26 cellular contexts compared by ENCODE assay signal in genomic region chr7:128063025-128063560, GRCh38.
"Had no signal": no experiment of that assay in that cellular context is flagged by ENCODE, and none has a peak within 500 bp of the region (broad histone marks: within the 10 kb centered on the region; RNA-seq: fewer than 3 reads in every experiment).

No MANE protein-coding gene starts in this region.

- H3K9ac ChIP-seq: parathyroid adenoma had no signal

- DNase-seq: activated CD4-positive, alpha-beta memory T cell treated with anti-CD3 and anti-CD28 coated beads for 36 hours; activated CD4-positive, alpha-beta T cell treated with anti-CD3 and anti-CD28 coated beads for 48 hours; activated CD8-positive, alpha-beta memory T cell treated with anti-CD3 and anti-CD28 coated beads, Interleukin-2, amount 50 U/mL, for 48 hours; activated gamma-delta T cell treated with Interleukin-2 at 50 U/mL for 16 hours; activated naive CD4-positive, alpha-beta T cell treated with anti-CD3 and anti-CD28 coated beads, Interleukin-2, amount 50 U/mL, for 16 hours; activated T-cell treated with anti-CD3 and anti-CD28 coated beads, Interleukin-2, amount 50 U/mL, for 4 hours; effector memory CD4-positive, alpha-beta T cell; foreskin fibroblast; heart left ventricle; immature natural killer cell; mesendoderm; psoas muscle; spleen; stimulated activated naive CD4-positive, alpha-beta T cell; SW 1271; T-helper 17 cell; T1000; tibial artery; WERI-Rb-1 had no signal

- H3K9me3 ChIP-seq: heart left ventricle, psoas muscle, spleen, suprapubic skin, tibial artery had no signal

- H2AFZ ChIP-seq: parathyroid adenoma had no signal

- H3K4me1 ChIP-seq: parathyroid adenoma, psoas muscle, suprapubic skin, tibial artery had no signal

- H3K79me2 ChIP-seq: parathyroid adenoma had no signal

- H3K27me3 ChIP-seq: dorsolateral prefrontal cortex, heart left ventricle, spleen, suprapubic skin, tibial artery had no signal

- H3K4me3 ChIP-seq: coronary artery, dorsolateral prefrontal cortex, heart left ventricle, lung, psoas muscle, spleen, suprapubic skin, tibial artery had no signal

- H3K36me3 ChIP-seq: suprapubic skin, tibial artery, WERI-Rb-1 had no signal

- H3K27ac ChIP-seq: coronary artery, heart left ventricle, parathyroid adenoma, psoas muscle, spleen, suprapubic skin, tibial artery, WERI-Rb-1 had no signal

- ATAC-seq: activated CD4-positive, CD25-positive, alpha-beta regulatory T cell treated with anti-CD3 and anti-CD28 coated beads, Interleukin-2, amount 50 U/mL, for 24 hours; activated T-cell treated with anti-CD3 and anti-CD28 coated beads, Interleukin-2, amount 50 U/mL, for 4 hours; activated T-helper 17 cell treated with anti-CD3 and anti-CD28 coated beads, Interleukin-2, amount 50 U/mL, for 72 hours; heart left ventricle; psoas muscle; T-helper 17 cell had no signal
